3 cellular contexts compared by ENCODE assay signal in genomic region chr19:3605770-3606169, GRCh38.
A peak's percentile ranks its signal among the peaks of the same experiment; 100 is the strongest.
TF ChIP-seq lines count a peak whose summit lies in the region.

No MANE protein-coding gene starts in this region.

TF ChIP-seq in SK-N-SH, 30 proteins besides CTCF, POLR2A, EP300 and RAD21:
- TF ChIP-seq RFX5 (IDR thresholded peaks at IDR 0.05; ENCODE audit: low read length) = no peak
- no peak for TF ChIP-seq EZH2phosphoT487 (IDR thresholded peaks at IDR 0.05; ENCODE audit: borderline replicate concordance, low read depth)
- TF ChIP-seq JUND (IDR thresholded peaks at IDR 0.05) = no peak
- TF ChIP-seq FOXJ3 (CRISPR knock-in tag; IDR thresholded peaks at IDR 0.05) = no peak
- no peak for TF ChIP-seq MXI1 (IDR thresholded peaks at IDR 0.05; ENCODE audit: low read depth, low read length)
- TF ChIP-seq TCF12 (IDR thresholded peaks at IDR 0.05) = no peak
- TF ChIP-seq TAF1 (IDR thresholded peaks at IDR 0.05; ENCODE audit: borderline replicate concordance, low read depth, low read length) = no peak
- no peak for TF ChIP-seq USF2 (IDR thresholded peaks at IDR 0.05; ENCODE audit: borderline replicate concordance, low read depth, low read length)
- no peak for TF ChIP-seq SMC3 (IDR thresholded peaks at IDR 0.05; ENCODE audit: low read depth, low read length)
- TF ChIP-seq USF1 (IDR thresholded peaks at IDR 0.05; ENCODE audit: borderline replicate concordance, low read depth) = no peak
- TF ChIP-seq CHD2 (IDR thresholded peaks at IDR 0.05; ENCODE audit: low read length, partially characterized antibody) = no peak
- TF ChIP-seq FOXM1 (IDR thresholded peaks at IDR 0.05; ENCODE audit: low read depth) = no peak
- no peak for TF ChIP-seq YY1 (IDR thresholded peaks at IDR 0.05; ENCODE audit: low read depth)
- no peak for TF ChIP-seq SIN3A (IDR thresholded peaks at IDR 0.05; ENCODE audit: borderline replicate concordance, low read depth, low read length)
- no peak for TF ChIP-seq FOSL2 (IDR thresholded peaks at IDR 0.05; ENCODE audit: borderline replicate concordance, low read depth)
- TF ChIP-seq NRF1 (IDR thresholded peaks at IDR 0.05; ENCODE audit: low read depth, low read length) = no peak
- no peak for TF ChIP-seq GABPA (IDR thresholded peaks at IDR 0.05; ENCODE audit: low read depth)
- TF ChIP-seq POLR2AphosphoS5 (IDR thresholded peaks at IDR 0.05; ENCODE audit: low read depth, low read length) = no peak
TF ChIP-seq in SK-N-SH: peak in this region for 0.

TF ChIP-seq in SK-N-SH treated with all-trans-retinoic acid at 6 μM for 48 hours, 23 proteins besides CTCF, POLR2A, EP300 and RAD21:
- TF ChIP-seq ZFP3 (CRISPR knock-in tag; IDR thresholded peaks at IDR 0.05) (no peak), SNAI2 (CRISPR knock-in tag; IDR thresholded peaks at IDR 0.05) (no peak), ESRRG (CRISPR knock-in tag; IDR thresholded peaks at IDR 0.05) (no peak), ISL1 (CRISPR knock-in tag; IDR thresholded peaks at IDR 0.05) (no peak), ZC3H10 (CRISPR knock-in tag; IDR thresholded peaks at IDR 0.05) (no peak), ZFP30 (CRISPR knock-in tag; IDR thresholded peaks at IDR 0.05) (no peak), ZNF70 (CRISPR knock-in tag; IDR thresholded peaks at IDR 0.05) (no peak), PATZ1 (CRISPR knock-in tag; IDR thresholded peaks at IDR 0.05; ENCODE audit: borderline replicate concordance) (no peak), ARNTL (CRISPR knock-in tag; IDR thresholded peaks at IDR 0.05; ENCODE audit: borderline replicate concordance, low read depth) (no peak), TSHZ2 (CRISPR knock-in tag; IDR thresholded peaks at IDR 0.05) (no peak), BACH2 (CRISPR knock-in tag; IDR thresholded peaks at IDR 0.05; ENCODE audit: borderline replicate concordance) (no peak)

TF ChIP-seq in K562, 482 proteins besides CTCF, POLR2A, EP300 and RAD21 (continues in another document):
- TF ChIP-seq ZBTB40 (IDR thresholded peaks at IDR 0.05) (peak; percentile 56; the same call in 1 of the 2 replicates), ZBTB40 (CRISPR knock-in tag; IDR thresholded peaks at IDR 0.05) (no peak), KDM1A (IDR thresholded peaks at IDR 0.05) (no peak), ZNF398 (CRISPR knock-in tag; IDR thresholded peaks at IDR 0.05) (no peak), MCM7 (IDR thresholded peaks at IDR 0.05) (0 out of 4 replicates have a peak, but pooled peaks have one; percentile 3 to 17), DPF2 (IDR thresholded peaks at IDR 0.05) (peak; percentile 26), ZNF830 (CRISPR knock-in tag; IDR thresholded peaks at IDR 0.05) (no peak), THRAP3 (IDR thresholded peaks at IDR 0.05; ENCODE audit: borderline replicate concordance) (0 out of 2 replicates have a peak, but pooled peaks have one; percentile 49), ZBTB26 (CRISPR knock-in tag; IDR thresholded peaks at IDR 0.05) (peak; percentile 56; the same call in 1 of the 2 replicates), PHF20 (IDR thresholded peaks at IDR 0.05; ENCODE audit: partially characterized antibody) (peak; percentile 8), HLTF (IDR thresholded peaks at IDR 0.05) (peak; percentile 74), HDAC1 (IDR thresholded peaks at IDR 0.05) (peak in 1 of 2 experiments; percentile 25; a peak in 1 of 4 replicates), NBN (IDR thresholded peaks at IDR 0.05; ENCODE audit: low read depth) (peak; percentile 63; the same call in 1 of the 2 replicates), ZNF431 (CRISPR knock-in tag; IDR thresholded peaks at IDR 0.05) (0 out of 2 replicates have a peak, but pooled peaks have one; percentile 37), TAF9B (IDR thresholded peaks at IDR 0.05; ENCODE audit: partially characterized antibody) (no peak), ARID2 (IDR thresholded peaks at IDR 0.05) (0 out of 2 replicates have a peak, but pooled peaks have one; percentile 19), HNRNPLL (IDR thresholded peaks at IDR 0.05; ENCODE audit: low read depth, low read length, poor library complexity, severe bottlenecking) (no peak), THRB (CRISPR knock-in tag; conservative IDR thresholded peaks at IDR 0.05) (peak; percentile 63; the same call in 1 of the 2 replicates), TOE1 (IDR thresholded peaks at IDR 0.05; ENCODE audit: borderline replicate concordance) (0 out of 2 replicates have a peak, but pooled peaks have one; percentile 14), TOE1 (CRISPR knock-in tag; IDR thresholded peaks at IDR 0.05; ENCODE audit: borderline replicate concordance, low read depth) (0 out of 2 replicates have a peak, but pooled peaks have one; percentile 44), ELK3 (CRISPR knock-in tag; IDR thresholded peaks at IDR 0.05) (no peak), ZBTB5 (IDR thresholded peaks at IDR 0.05) (0 out of 2 replicates have a peak, but pooled peaks have one; percentile 19), FOS (IDR thresholded peaks at IDR 0.05; ENCODE audit: extremely low read depth, insufficient read length) (no peak), FOXK2 (conservative IDR thresholded peaks at IDR 0.05 in 1 of 2, IDR thresholded peaks at IDR 0.05 in 1 of 2; ENCODE audit: low read depth in 2 of 2) (peak in 1 of 2 experiments; percentile 63; a peak in 2 of 4 replicates), SMARCC2 (IDR thresholded peaks at IDR 0.05; ENCODE audit: low read depth) (no peak), ASH1L (IDR thresholded peaks at IDR 0.05; ENCODE audit: borderline replicate concordance, low read depth, partially characterized antibody) (peak; percentile 16), ELF4 (CRISPR knock-in tag; IDR thresholded peaks at IDR 0.05) (peak; percentile 64; the same call in 1 of the 2 replicates), BCOR (IDR thresholded peaks at IDR 0.05) (peak; percentile 43), LARP7 (IDR thresholded peaks at IDR 0.05) (peak; percentile 79; the same call in 1 of the 2 replicates), OTX1 (CRISPR knock-in tag; IDR thresholded peaks at IDR 0.05) (0 out of 2 replicates have a peak, but pooled peaks have one; percentile 26), SMARCA4 (IDR thresholded peaks at IDR 0.05) (peak; percentile 48; the same call in 1 of the 2 replicates), EGR1 (conservative IDR thresholded peaks at IDR 0.05) (peak; percentile 30; the same call in 1 of the 2 replicates), MLX (CRISPR knock-in tag; conservative IDR thresholded peaks at IDR 0.05) (0 out of 4 replicates have a peak, but pooled peaks of 1 of the 2 experiments have one; percentile 9), HDAC2 (IDR thresholded peaks at IDR 0.05) (no peak)
